Comparison of ENCODE assay signal across 11 cellular contexts in the genomic region with DNA sequence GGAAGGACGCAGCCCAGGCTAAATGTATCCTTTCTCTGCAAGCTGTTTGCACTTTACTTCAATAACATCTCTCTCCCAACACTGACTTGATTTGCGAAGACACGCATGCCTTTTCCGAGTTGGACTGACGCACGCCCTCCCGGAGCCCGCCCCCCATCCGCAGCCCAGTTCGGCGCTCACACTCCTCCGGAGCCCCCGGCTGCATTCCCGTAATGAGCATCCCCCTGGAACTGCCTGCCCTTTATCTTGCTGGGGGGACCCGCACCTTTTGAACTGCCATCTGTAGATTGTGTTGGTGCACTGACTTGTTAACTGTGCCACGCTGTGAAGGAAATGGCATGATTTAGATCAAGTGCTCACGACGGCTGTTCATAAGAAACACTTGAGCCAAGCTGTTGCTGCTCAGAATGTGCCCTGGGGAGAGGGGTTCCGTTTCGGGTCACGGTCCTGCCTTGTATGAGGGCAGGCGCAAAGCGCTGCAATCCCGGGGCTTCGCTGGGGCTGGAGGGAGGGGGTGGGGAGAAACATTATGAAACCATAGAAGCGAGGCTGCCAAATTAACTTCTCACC.
DNase-seq lines count a peak whose midpoint lies in the region; ATAC-seq and TF ChIP-seq lines count a peak whose summit lies in the region.
"Had no signal": no experiment of that assay in that cellular context is flagged by ENCODE, and none has a peak within 500 bp of the region (broad histone marks: within the 10 kb centered on the region; RNA-seq: fewer than 3 reads in every experiment).

No MANE protein-coding gene starts in this region.

- TF ChIP-seq CTCF in BE2C (IDR thresholded peaks at IDR 0.05; ENCODE audit: low read depth, low read length) (no peak), cardiac muscle cell (IDR thresholded peaks at IDR 0.05; ENCODE audit: low read depth, low read length) (no peak), osteocyte (IDR thresholded peaks at IDR 0.05) (no peak)

- no peaks in the 10 kb centered on the region for H3K36me3 ChIP-seq in BE2C
- no peaks in the 10 kb centered on the region for H3K36me3 ChIP-seq in cardiac muscle cell

- DNase-seq in BE2C (no peak), NCI-H524 treated with DMSO at 0.1 percent for 48 hours (lab: John Stamatoyannopoulos, UW) (peak; percentile 50), cardiac muscle cell (ENCODE audit: low read depth in 1 of 2, low spot score in 1 of 2) (peak; percentile 53 to 55), osteocyte (ENCODE audit: extremely low spot score, unreplicated experiment) (no peak)
- DNase-seq in stimulated activated naive CD4-positive, alpha-beta T cell (lab: John Stamatoyannopoulos, UW) = no peak
- no peak for DNase-seq in stimulated activated naive CD4-positive, alpha-beta T cell treated with Interleukin-2 at 50 U/mL for 16 hours (lab: John Stamatoyannopoulos, UW)
- DNase-seq: GDM1, Kasumi-1 had no signal

- ATAC-seq in HG02870 (IDR thresholded peaks at IDR 0.05; ENCODE audit: unreplicated experiment) = no peak
- no peak for ATAC-seq in GM21529 (IDR thresholded peaks at IDR 0.05; ENCODE audit: unreplicated experiment)

- H3K4me3 ChIP-seq in BE2C (ENCODE audit: low read depth, low read length) (peak overlapping the region; percentile 23), cardiac muscle cell (peak overlapping the region; percentile 8)

- H3K9me3 Mint-ChIP-seq in osteocyte (ENCODE audit: unreplicated experiment) = no peaks in the 10 kb centered on the region
- H3K9me3 Mint-ChIP-seq: central memory CD8-positive, alpha-beta T cell had no signal

- no peaks in the 10 kb centered on the region for H3K27me3 ChIP-seq in BE2C
- H3K27me3 ChIP-seq in cardiac muscle cell = no peaks in the 10 kb centered on the region

- peak overlapping the region; percentile 71 for H3K4me3 Mint-ChIP-seq in osteocyte (ENCODE audit: unreplicated experiment)
- H3K4me3 Mint-ChIP-seq: central memory CD8-positive, alpha-beta T cell had no signal

- H3K4me1 ChIP-seq in BE2C (peaks cover 7% of the 10 kb centered on the region; the same call in 1 of the 2 replicates), cardiac muscle cell (ENCODE audit: low read depth) (peaks cover 23% of the 10 kb centered on the region)

- H3K27ac Mint-ChIP-seq in osteocyte (ENCODE audit: unreplicated experiment) = no peak overlapping the region

- H3K36me3 Mint-ChIP-seq in osteocyte (ENCODE audit: unreplicated experiment) = no peaks in the 10 kb centered on the region

- H3K27me3 Mint-ChIP-seq in osteocyte (ENCODE audit: unreplicated experiment) = peaks cover 39% of the 10 kb centered on the region

- peak overlapping the region; percentile 9 for H3K27ac ChIP-seq in cardiac muscle cell

- H3K9me3 ChIP-seq in BE2C (no peaks in the 10 kb centered on the region; the same call in 1 of the 2 replicates), cardiac muscle cell (ENCODE audit: low read depth) (no peaks in the 10 kb centered on the region)

- H3K4me1 Mint-ChIP-seq in osteocyte (ENCODE audit: unreplicated experiment) = peaks cover 18% of the 10 kb centered on the region
- H3K4me1 Mint-ChIP-seq: central memory CD8-positive, alpha-beta T cell had no signal

Comparison
In these comparisons a context has a peak if more than half of its experiments do, and no peak if none do; other contexts are left out.
1. DNase-seq: peak in NCI-H524 treated with DMSO at 0.1 percent for 48 hours (single experiment) and cardiac muscle cell (2 of 2); none in BE2C (single experiment), osteocyte (single experiment), stimulated activated naive CD4-positive, alpha-beta T cell (0 of 6) and stimulated activated naive CD4-positive, alpha-beta T cell treated with Interleukin-2 at 50 U/mL for 16 hours (single experiment).